ENCODE assay signal across 27 cellular contexts in the genomic region with DNA sequence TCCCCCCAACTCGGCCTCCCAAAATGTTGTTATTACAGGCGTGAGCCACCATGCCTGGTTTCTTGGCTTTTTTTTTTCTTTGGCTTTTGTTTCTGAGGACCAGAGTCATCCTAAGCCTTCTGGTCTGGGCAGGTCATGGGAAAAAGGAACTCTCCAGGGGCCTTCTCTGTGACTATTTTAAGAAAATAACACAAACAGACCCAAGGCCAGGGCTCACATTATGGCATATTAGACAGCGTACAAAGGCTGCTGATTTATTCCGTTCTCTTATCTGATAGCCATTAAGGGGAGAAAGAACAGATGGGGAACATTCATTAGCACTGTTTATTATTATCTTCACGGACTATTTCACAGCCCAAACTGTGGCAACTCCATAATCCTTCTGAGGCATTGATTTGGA. TPM values are rescaled to one million over a fixed set of nuclear protein-coding genes. Genes with fewer than 3 reads are reported as not detected.
DNase-seq lines count a peak whose midpoint lies in the region; ATAC-seq, FAIRE-seq and TF ChIP-seq lines count a peak whose summit lies in the region.
"Had no signal": no experiment of that assay in that cellular context is flagged by ENCODE, and none has a peak within 500 bp of the region (broad histone marks: within the 10 kb centered on the region; RNA-seq: fewer than 3 reads in every experiment).

No MANE protein-coding gene starts in this region.

- peaks cover 36% of the 10 kb centered on the region for H3K4me1 ChIP-seq in body of pancreas
- H3K4me1 ChIP-seq in pancreas, result peaks cover 0 to 7% (median 5%) of the 10 kb centered on the region in 3 donors
- H3K4me1 ChIP-seq: Peyer's patch, SJCRH30 had no signal

- 17 to 23% methylated on average over 5 of the region's 5 CpGs for WGBS in body of pancreas, 2 donors
- 15 to 27% methylated on average over 5 of the region's 5 CpGs for WGBS in pancreas, 2 donors

- H3K27me3 ChIP-seq in body of pancreas (no peaks in the 10 kb centered on the region), pancreas (no peaks in the 10 kb centered on the region)
- H3K27me3 ChIP-seq: Peyer's patch, SJCRH30 had no signal

- no peak overlapping the region for H3K4me3 ChIP-seq in body of pancreas
- no peak overlapping the region for H3K4me3 ChIP-seq in pancreas
- H3K4me3 ChIP-seq: Peyer's patch, SJCRH30 had no signal

- peak; percentile 73 for DNase-seq in DMS 273 treated with DMSO at 0.1 percent for 48 hours (lab: John Stamatoyannopoulos, UW)
- DNase-seq in NCI-H2171 treated with DMSO at 0.1 percent for 48 hours (lab: John Stamatoyannopoulos, UW), result peak; percentile 100
- DNase-seq in body of pancreas, result peak; percentile 30 to 75 (median 64)
- DNase-seq in pancreas, result peak in 3 of 6 donors; percentile 13 to 67 (median 42)
- DNase-seq in GM19238 (ENCODE audit: insufficient read length, low spot score), result no peak
- DNase-seq in NCI-H1417 (lab: John Stamatoyannopoulos, UW), result no peak
- DNase-seq in kidney tubule cell (ENCODE audit: low spot score), result no peak
- DNase-seq: DMS79, H9, HFFc6, KBM-7, MM.1S, NCI-H1048, NCI-H1436, NCI-H2081 treated with DMSO at 0.1 percent for 48 hours, NCI-H446 treated with DMSO at 0.1 percent for 48 hours, NCI-H748 treated with DMSO at 0.1 percent for 48 hours, Peyer's patch, SJCRH30 had no signal

- peak overlapping the region; percentile 28 to 76 (median 62) for H3K27ac ChIP-seq in body of pancreas
- peak overlapping the region in 3 of 4 donors; percentile 24 to 71 (median 55) for H3K27ac ChIP-seq in pancreas
- H3K27ac ChIP-seq: HL-60, Peyer's patch, SJCRH30 had no signal

- no peak for FAIRE-seq in pancreas (lab: Jason Lieb, UNC)
- FAIRE-seq: A204.1, D721Med had no signal

- no peaks in the 10 kb centered on the region for H3K36me3 ChIP-seq in body of pancreas (replicated peaks in 1 of 2; ENCODE audit: insufficient read depth in 1 of 2, low read depth in 2 of 2)
- no peaks in the 10 kb centered on the region for H3K36me3 ChIP-seq in pancreas
- H3K36me3 ChIP-seq: Peyer's patch, SJCRH30 had no signal

- intact Hi-C loops in body of pancreas (cut with DNase I) (no loop called here), pancreas (cut with DNase I) (no loop called here)

- ATAC-seq in body of pancreas (peak; percentile 83), pancreas (peak in 3 of 4 donors; percentile 90 to 93 (median 93)), HG03520 (IDR thresholded peaks at IDR 0.05; ENCODE audit: unreplicated experiment) (no peak)

- TF ChIP-seq POLR2A in body of pancreas (IDR thresholded peaks at IDR 0.05), result peak in 1 of 3 donors; percentile 8

- TF ChIP-seq CTCF in body of pancreas (IDR thresholded peaks at IDR 0.05) (no peak), pancreas (IDR thresholded peaks at IDR 0.05) (no peak)

- H3K9me3 ChIP-seq in body of pancreas (no peaks in the 10 kb centered on the region), pancreas (no peaks in the 10 kb centered on the region)
- H3K9me3 ChIP-seq: Peyer's patch, SJCRH30 had no signal

RNA-seq across cellular contexts. Expression of a gene that starts 28.8 kb away (rescaled TPM):
- total RNA-seq in body of pancreas (not detected), pancreas (under 1 TPM in 1 of 6 donors, not detected in 5; 0.19 TPM)
- polyA plus RNA-seq in pancreas, result 1 to 10 TPM in 1 of 2 donors, under 1 TPM in 1; 0.23 to 2.3 TPM
- total RNA-seq: B cell, H9, HFFc6, HT-29, OCI-LY7, Peyer's patch, SJCRH30 had no signal
- polyA plus RNA-seq: CD14-positive monocyte had no signal

RNA-seq across cellular contexts. Expression of a gene that starts 28.8 kb away (rescaled TPM):
- total RNA-seq in body of pancreas (10 to 100 TPM; 32.7 to 36.6 TPM), pancreas (10 to 100 TPM; 10.7 to 21.3 (median 15.1) TPM)
- polyA plus RNA-seq in pancreas, result 10 to 100 TPM; 14.5 to 20.1 TPM

Comparison
In these comparisons a context has a peak if more than half of its experiments do, and no peak if none do; other contexts are left out.
1. DNase-seq: peak in DMS 273 treated with DMSO at 0.1 percent for 48 hours (single experiment), NCI-H2171 treated with DMSO at 0.1 percent for 48 hours (single experiment) and body of pancreas (4 of 4); none in GM19238 (single experiment), NCI-H1417 (0 of 3) and kidney tubule cell (single experiment).